Comparison of ENCODE assay signal across 14 cellular contexts in genomic region chr2:162328424-162329157, GRCh38. TPM values are rescaled to one million over a fixed set of nuclear protein-coding genes. Genes with fewer than 3 reads are reported as not detected.
DNase-seq lines count a peak whose midpoint lies in the region; ATAC-seq and TF ChIP-seq lines count a peak whose summit lies in the region.
"Had no signal": no experiment of that assay in that cellular context is flagged by ENCODE, and none has a peak within 500 bp of the region (broad histone marks: within the 10 kb centered on the region; RNA-seq: fewer than 3 reads in every experiment).

No MANE protein-coding gene starts in this region.

- H3K27ac ChIP-seq in A673 (ENCODE audit: low read depth, low read length, poor library complexity, severe bottlenecking) (no peak overlapping the region), dorsolateral prefrontal cortex (no peak overlapping the region)

- intact Hi-C loops in A673 (cut with micrococcal nuclease; ENCODE audit: unreplicated experiment), result no loop called here
- intact Hi-C loops in dorsolateral prefrontal cortex (cut with DNase I), result no loop called here

- DNase-seq in GM12864 (ENCODE audit: low read depth) (no peak), A673 (ENCODE audit: low spot score) (no peak), dorsolateral prefrontal cortex (no peak), NCI-H82 treated with DMSO at 0.1 percent for 48 hours (lab: John Stamatoyannopoulos, UW; ENCODE audit: unreplicated experiment) (no peak), KG1 (lab: John Stamatoyannopoulos, UW) (no peak)
- DNase-seq: anterior cingulate cortex; effector memory CD8-positive, alpha-beta T cell; GF-D8; head of caudate nucleus; mesenchymal stem cell; NCI-H774 had no signal

- H3K4me1 ChIP-seq in A673 (ENCODE audit: insufficient read depth, low read length, poor library complexity, severe bottlenecking), result no peaks in the 10 kb centered on the region

- no peak for TF ChIP-seq CTCF in GM12864 (IDR thresholded peaks at IDR 0.05; ENCODE audit: low read depth, low read length, missing control alignments)
- no peak for TF ChIP-seq CTCF in A673 (conservative IDR thresholded peaks at IDR 0.05; ENCODE audit: low read depth, low read length)
- TF ChIP-seq CTCF in dorsolateral prefrontal cortex (IDR thresholded peaks at IDR 0.05 in 54 of 56, conservative IDR thresholded peaks at IDR 0.05 in 2 of 56; ENCODE audit: low read depth in 1 of 56, partially characterized antibody in 56 of 56), result no peak

- no TSS peak for BruUV-seq in A673 (replicated peaks; lab: Mats Ljungman, UMichigan)

- no peaks in the 10 kb centered on the region for H3K27me3 ChIP-seq in A673 (replicated peaks; ENCODE audit: insufficient read depth, low read depth, low read length, poor library complexity)
- no peaks in the 10 kb centered on the region for H3K27me3 ChIP-seq in dorsolateral prefrontal cortex

- no peaks in the 10 kb centered on the region for H3K9me3 ChIP-seq in A673 (ENCODE audit: low read depth, low read length, poor library complexity, severe bottlenecking)

- CTCF ChIA-PET in A673 (lab: Charles Lee), result interaction anchor here (0.6 to 0.7 kb wide), 2 partner anchors 15 to 382 kb away, joined by 3 to 12 read pairs; no protein-coding TSS in a partner anchor

- H3K4me3 ChIP-seq in GM12864 (ENCODE audit: low read depth, low read length) (peak overlapping the region; percentile 48), A673 (ENCODE audit: low read depth, low read length, poor library complexity, severe bottlenecking) (no peak overlapping the region), dorsolateral prefrontal cortex (no peak overlapping the region)

- peak; percentile 87 for ATAC-seq in GM19372 (IDR thresholded peaks at IDR 0.05; ENCODE audit: low read depth, unreplicated experiment)
- ATAC-seq in HG02840 (IDR thresholded peaks at IDR 0.05; ENCODE audit: low FRiP score, unreplicated experiment), result peak; percentile 65
- ATAC-seq in HG03571 (IDR thresholded peaks at IDR 0.05; ENCODE audit: unreplicated experiment), result peak; percentile 64
- ATAC-seq: effector memory CD8-positive, alpha-beta T cell had no signal

- H3K36me3 ChIP-seq in A673 (ENCODE audit: insufficient read depth, low read length, poor library complexity, severe bottlenecking), result no peaks in the 10 kb centered on the region

- POLR2A ChIA-PET in A673 (lab: Charles Lee; ENCODE audit: low non-redundant PET), result no interaction called here

RNA-seq across cellular contexts. Expression of gene IFIH1, which starts 10.1 kb away (rescaled TPM):
- total RNA-seq in A673 (2021) (5.1 and 6.9 TPM in 2 replicates), dorsolateral prefrontal cortex (10 to 100 TPM in 8 of 120 experiments, 1 to 10 TPM in 112; 2.8 to 27.5 (median 6.8) TPM)

RNA-seq across cellular contexts. Expression of gene GCA, which starts 15.3 kb away (rescaled TPM):
- total RNA-seq in A673 (2021) (7.0 and 11.6 TPM in 2 replicates), dorsolateral prefrontal cortex (10 to 100 TPM; 12.4 to 77.9 (median 44.5) TPM)
